In the genomic region with DNA sequence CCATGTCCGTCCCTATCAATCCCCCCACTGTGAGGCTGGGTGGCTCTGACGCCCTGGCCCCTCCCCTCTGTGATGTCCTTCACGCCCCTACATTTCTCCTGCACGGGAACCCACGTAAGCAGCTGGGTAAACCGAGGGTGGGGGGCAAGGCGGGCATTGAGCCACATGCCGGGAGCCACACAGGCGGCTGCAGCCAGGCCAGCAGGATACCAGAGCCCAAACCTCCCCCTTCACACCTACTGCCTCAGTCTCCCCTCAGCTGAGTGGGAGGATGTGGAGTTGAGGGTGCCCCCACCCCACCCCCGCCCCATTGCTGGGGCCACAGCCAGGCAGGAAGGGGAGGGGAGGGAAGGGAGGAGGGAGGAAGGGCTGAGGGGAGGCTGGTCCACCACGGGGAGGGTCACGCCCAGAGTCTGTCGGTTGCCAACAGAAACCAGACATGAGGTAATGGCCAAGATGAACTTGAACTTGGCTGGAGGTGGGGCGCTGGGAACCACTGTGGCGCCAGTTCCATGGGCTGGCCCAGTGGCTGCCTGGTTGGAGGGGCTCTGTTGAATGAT, we compare ENCODE assay signal across 1 cellular context.
TF ChIP-seq lines count a peak whose summit lies in the region.

No MANE protein-coding gene starts in this region.

TF ChIP-seq in H1, 55 proteins besides CTCF, POLR2A, EP300 and RAD21:
- TF ChIP-seq, protein P1, sequence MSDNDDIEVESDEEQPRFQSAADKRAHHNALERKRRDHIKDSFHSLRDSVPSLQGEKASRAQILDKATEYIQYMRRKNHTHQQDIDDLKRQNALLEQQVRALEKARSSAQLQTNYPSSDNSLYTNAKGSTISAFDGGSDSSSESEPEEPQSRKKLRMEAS (IDR thresholded peaks at IDR 0.05), result no peak
- TF ChIP-seq YY1 (IDR thresholded peaks at IDR 0.05; ENCODE audit: low read depth, low read length) (no peak), ASH2L (IDR thresholded peaks at IDR 0.05; ENCODE audit: low read length) (no peak), SUZ12 (IDR thresholded peaks at IDR 0.05; ENCODE audit: low read length) (no peak), NANOG (IDR thresholded peaks at IDR 0.05; ENCODE audit: insufficient read depth, low read depth, low read length, poor library complexity, severe bottlenecking) (no peak), KDM1A (IDR thresholded peaks at IDR 0.05; ENCODE audit: borderline replicate concordance, low read length) (no peak), TAF1 (IDR thresholded peaks at IDR 0.05; ENCODE audit: low read depth, low read length) (no peak)
- TF ChIP-seq, protein P2, sequence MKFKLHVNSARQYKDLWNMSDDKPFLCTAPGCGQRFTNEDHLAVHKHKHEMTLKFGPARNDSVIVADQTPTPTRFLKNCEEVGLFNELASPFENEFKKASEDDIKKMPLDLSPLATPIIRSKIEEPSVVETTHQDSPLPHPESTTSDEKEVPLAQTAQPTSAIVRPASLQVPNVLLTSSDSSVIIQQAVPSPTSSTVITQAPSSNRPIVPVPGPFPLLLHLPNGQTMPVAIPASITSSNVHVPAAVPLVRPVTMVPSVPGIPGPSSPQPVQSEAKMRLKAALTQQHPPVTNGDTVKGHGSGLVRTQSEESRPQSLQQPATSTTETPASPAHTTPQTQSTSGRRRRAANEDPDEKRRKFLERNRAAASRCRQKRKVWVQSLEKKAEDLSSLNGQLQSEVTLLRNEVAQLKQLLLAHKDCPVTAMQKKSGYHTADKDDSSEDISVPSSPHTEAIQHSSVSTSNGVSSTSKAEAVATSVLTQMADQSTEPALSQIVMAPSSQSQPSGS (IDR thresholded peaks at IDR 0.05; ENCODE audit: low read length), result peak; percentile 94
TF ChIP-seq in H1: peak in this region for 1.
